16 cellular contexts compared by ENCODE assay signal in genomic region chr11:78595431-78596130, GRCh38. TPM values are rescaled to one million over a fixed set of nuclear protein-coding genes. Genes with fewer than 3 reads are reported as not detected.
A peak's percentile ranks its signal among the peaks of the same experiment; 100 is the strongest.
DNase-seq lines count a peak whose midpoint lies in the region; ATAC-seq and TF ChIP-seq lines count a peak whose summit lies in the region.
"Had no signal": no experiment of that assay in that cellular context is flagged by ENCODE, and none has a peak within 500 bp of the region (broad histone marks: within the 10 kb centered on the region; RNA-seq: fewer than 3 reads in every experiment).

No MANE protein-coding gene starts in this region.

- peak overlapping the region; percentile 45 for H3K4me2 ChIP-seq in GM23248 (ENCODE audit: unreplicated experiment)
- H3K4me2 ChIP-seq in smooth muscle cell = peak overlapping the region; percentile 42

- H3K36me3 ChIP-seq in GM23248 (ENCODE audit: low read depth) (no peaks in the 10 kb centered on the region), smooth muscle cell (ENCODE audit: low read depth) (no peaks in the 10 kb centered on the region)
- H3K36me3 ChIP-seq: cardiac muscle cell, suprapubic skin had no signal

- peak overlapping the region; percentile 32; the same call in 1 of the 2 replicates for H2AFZ ChIP-seq in GM23248
- peak overlapping the region; percentile 62 for H2AFZ ChIP-seq in smooth muscle cell (ENCODE audit: low read depth)

- whole genome bisulfite sequencing in GM23248 (ENCODE audit: low coverage in 1 of 2, low lambda C conversion rate in 2 of 2, missing lambda C conversion rate in 2 of 2), 2 experiments = 20% methylated on average over 16 of the region's 16 CpGs
- 46% methylated on average over 16 of the region's 16 CpGs for WGBS in smooth muscle cell (ENCODE audit: low lambda C conversion rate)

- H3K9ac ChIP-seq in GM23248 (no peak overlapping the region), smooth muscle cell (ENCODE audit: low read depth) (no peak overlapping the region)

- 0 out of 2 replicates have a peak, but pooled peaks cover 2% of the 10 kb centered on the region for H3K27me3 ChIP-seq in GM23248 (replicated peaks; ENCODE audit: insufficient read depth)
- no peaks in the 10 kb centered on the region for H3K27me3 ChIP-seq in smooth muscle cell (ENCODE audit: low read depth)
- H3K27me3 ChIP-seq: cardiac muscle cell, suprapubic skin had no signal

- no peak for TF ChIP-seq CTCF in smooth muscle cell (IDR thresholded peaks at IDR 0.05; ENCODE audit: borderline replicate concordance, insufficient read depth, poor library complexity, severe bottlenecking)
- TF ChIP-seq CTCF in coronary artery (IDR thresholded peaks at IDR 0.05) = no peak

- no peaks in the 10 kb centered on the region for H4K20me1 ChIP-seq in GM23248 (ENCODE audit: insufficient read depth)
- no peaks in the 10 kb centered on the region for H4K20me1 ChIP-seq in smooth muscle cell (ENCODE audit: low read depth)

- H3K79me2 ChIP-seq in GM23248 (ENCODE audit: insufficient read depth) (no peaks in the 10 kb centered on the region), smooth muscle cell (ENCODE audit: low read depth) (no peaks in the 10 kb centered on the region)

- no peaks in the 10 kb centered on the region for H3K4me1 ChIP-seq in GM23248 (ENCODE audit: insufficient read depth)
- H3K4me1 ChIP-seq in smooth muscle cell (ENCODE audit: low read depth) = no peaks in the 10 kb centered on the region

- H3K9me3 ChIP-seq in GM23248 (ENCODE audit: low read depth) (no peaks in the 10 kb centered on the region), smooth muscle cell (replicated peaks; ENCODE audit: low read depth) (peaks cover 3% of the 10 kb centered on the region)
- H3K9me3 ChIP-seq: suprapubic skin had no signal

- H3K27ac ChIP-seq in GM23248 (no peak overlapping the region), smooth muscle cell (ENCODE audit: low read depth) (no peak overlapping the region), coronary artery (no peak overlapping the region)
- H3K27ac ChIP-seq: C4-2B, cardiac muscle cell had no signal

- peak; percentile 7 for DNase-seq in GM23248
- peak; percentile 88 for DNase-seq in SK-MEL-5 (ENCODE audit: low read depth, low spot score)
- DNase-seq in islet precursor cell = peak; percentile 65
- DNase-seq in smooth muscle cell (lab: John Stamatoyannopoulos, UW; ENCODE audit: unreplicated experiment) = no peak
- DNase-seq in coronary artery (ENCODE audit: low spot score) = no peak
- DNase-seq in germinal center (ENCODE audit: low spot score) = no peak
- DNase-seq: kidney glomerular epithelial cell; midbrain; NCI-H446 treated with DMSO at 0.1 percent for 48 hours; occipital lobe; Right ventricle myocardium superior; stimulated activated CD4-positive, alpha-beta T cell treated with anti-CD3 and anti-CD28 coated beads, Interleukin-4, amount 100 ng/mL, for 1 hour had no signal

- 0 out of 2 replicates have a peak overlapping the region, but pooled peaks have one; percentile 11 for H3K4me3 ChIP-seq in GM23248
- H3K4me3 ChIP-seq in smooth muscle cell = no peak overlapping the region
- H3K4me3 ChIP-seq in coronary artery = no peak overlapping the region
- H3K4me3 ChIP-seq: cardiac muscle cell, suprapubic skin had no signal

- no peak for ATAC-seq in GM21717 (IDR thresholded peaks at IDR 0.05; ENCODE audit: unreplicated experiment)

- H3F3A ChIP-seq in GM23248 (ENCODE audit: insufficient read depth) = no peaks in the 10 kb centered on the region
- no peaks in the 10 kb centered on the region for H3F3A ChIP-seq in smooth muscle cell (ENCODE audit: low read depth)

- no peaks in the 10 kb centered on the region for H3K9me2 ChIP-seq in GM23248 (ENCODE audit: insufficient read depth)

- in situ Hi-C loops in GM23248 (cut with MboI) = no loop called here
- in situ Hi-C loops in SK-MEL-5 (cut with HindIII; ENCODE audit: low pct_unique_long_range_greater_than_20kb, low sequenced_read_pairs) = no loop called here

RNA-seq across cellular contexts. Expression of gene NARS2, which starts 20.9 kb away (rescaled TPM):
- total RNA-seq in GM23248 (2014; rRNA removed; shearing (Covaris generic)) = 13.0 and 15.3 TPM in 2 replicates
- 10.9 TPM in 2 replicates for polyA plus RNA-seq in GM23248 (2016; fragmentation: Nextera tagmentation; extraction: Ambion mirVana)
- total RNA-seq in SK-MEL-5 (2014; rRNA removed; shearing (Covaris generic)) = 80.8 and 93.1 TPM in 2 replicates
- 33.8 and 37.9 TPM in 2 replicates for polyA plus RNA-seq in SK-MEL-5 (2015; cell fraction: cytosol; rRNA removed)
- 69.9 and 74.0 TPM in 2 replicates for polyA plus RNA-seq in SK-MEL-5 (2015; cell fraction: nucleus; rRNA removed)
- total RNA-seq in smooth muscle cell = 12.2 and 30.1 TPM in 2 replicates
- polyA plus RNA-seq in smooth muscle cell = 17.4 and 18.7 TPM in 2 replicates

Comparison
In these comparisons a context has a peak if more than half of its experiments do, and no peak if none do; other contexts are left out.
1. DNase-seq: peak in GM23248 (single experiment), SK-MEL-5 (single experiment) and islet precursor cell (single experiment); none in smooth muscle cell (single experiment), coronary artery (single experiment) and germinal center (single experiment).